In genomic region chr7:123643495-123644428, GRCh38 we compare ENCODE assay signal across 8 cellular contexts. TPM values are rescaled to one million over a fixed set of nuclear protein-coding genes. Genes with fewer than 3 reads are reported as not detected.
A peak's percentile ranks its signal among the peaks of the same experiment; 100 is the strongest.
DNase-seq lines count a peak whose midpoint lies in the region; ATAC-seq and TF ChIP-seq lines count a peak whose summit lies in the region.

No MANE protein-coding gene starts in this region.

- H3K4me3 ChIP-seq in GM23338 (no peak overlapping the region), endodermal cell (ENCODE audit: low read length) (peak overlapping the region; percentile 3), neural progenitor cell (peak overlapping the region; percentile 18)

- H3K4me3 Mint-ChIP-seq in GM23338 (peak overlapping the region; percentile 36; the same call in 2 of the 3 replicates), endodermal cell (peak overlapping the region; percentile 2), neural progenitor cell (peak overlapping the region; percentile 7), endothelial cell (ENCODE audit: unreplicated experiment) (no peak overlapping the region), glutamatergic neuron (ENCODE audit: unreplicated experiment) (no peak overlapping the region)

- peak overlapping the region; percentile 67 for H3K27ac ChIP-seq in GM23338 (ENCODE audit: low read depth)
- H3K27ac ChIP-seq in endodermal cell (ENCODE audit: low read depth, low read length) = peak overlapping the region; percentile 93
- no peak overlapping the region for H3K27ac ChIP-seq in neural progenitor cell

- H3K9me3 Mint-ChIP-seq in GM23338 (no peaks in the 10 kb centered on the region), endodermal cell (no peaks in the 10 kb centered on the region), neural progenitor cell (no peaks in the 10 kb centered on the region), endothelial cell (ENCODE audit: unreplicated experiment) (no peaks in the 10 kb centered on the region), glutamatergic neuron (ENCODE audit: unreplicated experiment) (no peaks in the 10 kb centered on the region)

- peaks cover 15% of the 10 kb centered on the region; the same call in 1 of the 2 replicates for H3K4me1 ChIP-seq in GM23338 (ENCODE audit: insufficient read depth)
- peaks cover 7% of the 10 kb centered on the region for H3K4me1 ChIP-seq in endodermal cell (ENCODE audit: control insufficient read depth, insufficient read depth, low read length)
- peaks cover 29% of the 10 kb centered on the region for H3K4me1 ChIP-seq in neural progenitor cell

- 33 to 36% methylated on average over 1 to 6 of the region's 6 CpGs for WGBS in endodermal cell (ENCODE audit: insufficient coverage in 1 of 2, insufficient read length in 1 of 2), 2 experiments

- H3K27ac Mint-ChIP-seq in GM23338 = peak overlapping the region; percentile 94
- H3K27ac Mint-ChIP-seq in endodermal cell = peak overlapping the region; percentile 1
- peak overlapping the region; percentile 92 for H3K27ac Mint-ChIP-seq in neural progenitor cell
- H3K27ac Mint-ChIP-seq in endothelial cell (ENCODE audit: unreplicated experiment) = no peak overlapping the region
- H3K27ac Mint-ChIP-seq in glutamatergic neuron (ENCODE audit: unreplicated experiment) = no peak overlapping the region

- H3K9ac ChIP-seq in endodermal cell (ENCODE audit: extremely low read depth, low read length, poor library complexity, severe bottlenecking) (no peak overlapping the region), neural progenitor cell (no peak overlapping the region)

- ATAC-seq in GM23338 (peak; percentile 95), HG02870 (IDR thresholded peaks at IDR 0.05; ENCODE audit: unreplicated experiment) (no peak), GM18873 (IDR thresholded peaks at IDR 0.05; ENCODE audit: low FRiP score, unreplicated experiment) (no peak)

- H3K79me2 ChIP-seq in GM23338 (replicated peaks; ENCODE audit: insufficient read depth) (no peaks in the 10 kb centered on the region), neural progenitor cell (ENCODE audit: low read depth) (no peaks in the 10 kb centered on the region)

- H3K36me3 ChIP-seq in GM23338 (ENCODE audit: insufficient read depth) (no peaks in the 10 kb centered on the region), endodermal cell (ENCODE audit: control insufficient read depth, insufficient read depth, low read length) (no peaks in the 10 kb centered on the region), neural progenitor cell (no peaks in the 10 kb centered on the region)

- H3K27me3 Mint-ChIP-seq in GM23338 (ENCODE audit: insufficient read depth, low read depth, poor library complexity) (no peaks in the 10 kb centered on the region), endodermal cell (ENCODE audit: insufficient read depth) (no peaks in the 10 kb centered on the region), neural progenitor cell (ENCODE audit: insufficient read depth, low read depth) (peaks cover 5% of the 10 kb centered on the region), endothelial cell (ENCODE audit: unreplicated experiment) (peaks cover 3% of the 10 kb centered on the region), glutamatergic neuron (ENCODE audit: unreplicated experiment) (no peaks in the 10 kb centered on the region)

- H3K9me3 ChIP-seq in endodermal cell (ENCODE audit: control insufficient read depth, low read length) (no peaks in the 10 kb centered on the region), neural progenitor cell (ENCODE audit: low read depth) (no peaks in the 10 kb centered on the region)

- H3F3A ChIP-seq in GM23338 (replicated peaks; ENCODE audit: low read depth) (no peaks in the 10 kb centered on the region), neural progenitor cell (ENCODE audit: low read depth) (peaks cover 25% of the 10 kb centered on the region)

- H3K9me2 ChIP-seq in GM23338 (ENCODE audit: insufficient read depth) = no peaks in the 10 kb centered on the region

- peaks cover 49% of the 10 kb centered on the region for H3K4me1 Mint-ChIP-seq in GM23338
- H3K4me1 Mint-ChIP-seq in endodermal cell = peaks cover 31% of the 10 kb centered on the region
- H3K4me1 Mint-ChIP-seq in neural progenitor cell = peaks cover 32% of the 10 kb centered on the region
- peaks cover 16% of the 10 kb centered on the region for H3K4me1 Mint-ChIP-seq in endothelial cell (ENCODE audit: unreplicated experiment)
- H3K4me1 Mint-ChIP-seq in glutamatergic neuron (ENCODE audit: low read depth, unreplicated experiment) = peaks cover 18% of the 10 kb centered on the region

- DNase-seq in GM23338 (ENCODE audit: low spot score) (peak; percentile 91), NCI-H345 (lab: John Stamatoyannopoulos, UW) (peak; percentile 90), endodermal cell (peak; percentile 81), neural progenitor cell (ENCODE audit: low spot score) (peak; percentile 83), endothelial cell (ENCODE audit: low spot score) (no peak), glutamatergic neuron (no peak)

- no peaks in the 10 kb centered on the region for H3K36me3 Mint-ChIP-seq in GM23338 (ENCODE audit: low read depth)
- H3K36me3 Mint-ChIP-seq in endodermal cell (ENCODE audit: low read depth) = no peaks in the 10 kb centered on the region
- H3K36me3 Mint-ChIP-seq in neural progenitor cell = no peaks in the 10 kb centered on the region
- H3K36me3 Mint-ChIP-seq in endothelial cell (ENCODE audit: low read depth, unreplicated experiment) = no peaks in the 10 kb centered on the region
- H3K36me3 Mint-ChIP-seq in glutamatergic neuron (ENCODE audit: unreplicated experiment) = no peaks in the 10 kb centered on the region

- H2AFZ ChIP-seq in GM23338 (no peak overlapping the region), neural progenitor cell (replicated peaks) (no peak overlapping the region)

- peak overlapping the region; percentile 27 for H3K4me2 ChIP-seq in GM23338
- peak overlapping the region; percentile 69 for H3K4me2 ChIP-seq in neural progenitor cell

- no peaks in the 10 kb centered on the region for H4K20me1 ChIP-seq in GM23338 (replicated peaks; ENCODE audit: insufficient read depth)
- no peaks in the 10 kb centered on the region for H4K20me1 ChIP-seq in neural progenitor cell (ENCODE audit: low read depth)

- TF ChIP-seq CTCF in GM23338 (conservative IDR thresholded peaks at IDR 0.05; ENCODE audit: low read depth in 2 of 2) (no peak), endodermal cell (conservative IDR thresholded peaks at IDR 0.05) (no peak), neural progenitor cell (IDR thresholded peaks at IDR 0.05) (no peak), endothelial cell (IDR thresholded peaks at IDR 0.05; ENCODE audit: unreplicated experiment) (no peak), glutamatergic neuron (IDR thresholded peaks at IDR 0.05; ENCODE audit: partially characterized antibody, unreplicated experiment) (no peak)

- no peaks in the 10 kb centered on the region for H3K27me3 ChIP-seq in GM23338 (ENCODE audit: insufficient read depth)
- no peaks in the 10 kb centered on the region for H3K27me3 ChIP-seq in endodermal cell (ENCODE audit: control insufficient read depth, insufficient read depth, low read length, poor library complexity, severe bottlenecking)
- peaks cover 5% of the 10 kb centered on the region for H3K27me3 ChIP-seq in neural progenitor cell

TF ChIP-seq in GM23338, 12 proteins besides CTCF, POLR2A, EP300 and RAD21 (continues in another document):
- no peak for TF ChIP-seq REST (IDR thresholded peaks at IDR 0.05; ENCODE audit: unreplicated experiment)
- no peak for TF ChIP-seq ZNF114 (CRISPR knock-in tag; IDR thresholded peaks at IDR 0.05)
- no peak for TF ChIP-seq JUNB (IDR thresholded peaks at IDR 0.05; ENCODE audit: unreplicated experiment)
- no peak for TF ChIP-seq POLR2AphosphoS5 (IDR thresholded peaks at IDR 0.05; ENCODE audit: low read depth)
- TF ChIP-seq EZH2 (IDR thresholded peaks at IDR 0.05; ENCODE audit: low read depth, unreplicated experiment) = no peak
- no peak for TF ChIP-seq NANOG (IDR thresholded peaks at IDR 0.05; ENCODE audit: borderline replicate concordance)

RNA-seq across cellular contexts. Expression of gene LMOD2, which starts 11.9 kb away (rescaled TPM):
- not detected in 2 replicates for total RNA-seq in GM23338 (2014; rRNA removed; shearing (Covaris generic))
- not detected in 2 replicates for polyA plus RNA-seq in GM23338 (2016; fragmentation: Nextera tagmentation; extraction: Ambion mirVana)
- total RNA-seq in endodermal cell (not detected), neural progenitor cell (ENCODE audit: low replicate concordance) (not detected in 2 replicates), endothelial cell (ENCODE audit: unreplicated experiment) (not detected), glutamatergic neuron (ENCODE audit: unreplicated experiment) (not detected)
- not detected for polyA plus RNA-seq in endodermal cell (2013, experiment 1 of 2)
- 0.17 TPM for polyA plus RNA-seq in endodermal cell (2013, experiment 2 of 2)

RNA-seq across cellular contexts. Expression of gene ASB15, which starts 42.1 kb away (rescaled TPM):
- total RNA-seq in GM23338 (2014; rRNA removed; shearing (Covaris generic)) = not detected in 2 replicates
- polyA plus RNA-seq in GM23338 (2016; fragmentation: Nextera tagmentation; extraction: Ambion mirVana) = not detected in 2 replicates
- not detected for total RNA-seq in endodermal cell
- polyA plus RNA-seq in endodermal cell (2013, experiment 1 of 2) = not detected
- polyA plus RNA-seq in endodermal cell (2013, experiment 2 of 2) = not detected
- not detected in 2 replicates for total RNA-seq in neural progenitor cell (ENCODE audit: low replicate concordance)
- not detected for total RNA-seq in endothelial cell (ENCODE audit: unreplicated experiment)
- total RNA-seq in glutamatergic neuron (ENCODE audit: unreplicated experiment) = not detected

Comparison
In these comparisons a context has a peak if more than half of its experiments do, and no peak if none do; other contexts are left out.
1. DNase-seq: peak in GM23338 (single experiment), NCI-H345 (single experiment), endodermal cell (single experiment) and neural progenitor cell (single experiment); none in endothelial cell (single experiment) and glutamatergic neuron (single experiment).
2. H3K27ac Mint-ChIP-seq: peak in GM23338 (single experiment), endodermal cell (single experiment) and neural progenitor cell (single experiment); none in endothelial cell (single experiment) and glutamatergic neuron (single experiment).
3. H3K4me3 Mint-ChIP-seq: peak in GM23338 (single experiment), endodermal cell (single experiment) and neural progenitor cell (single experiment); none in endothelial cell (single experiment) and glutamatergic neuron (single experiment).